29 cellular contexts compared by ENCODE assay signal in genomic region chr10:17548162-17548561, GRCh38.
"Had no signal": no experiment of that assay in that cellular context is flagged by ENCODE, and none has a peak within 500 bp of the region (broad histone marks: within the 10 kb centered on the region; RNA-seq: fewer than 3 reads in every experiment).

No MANE protein-coding gene starts in this region.

- H3K27ac ChIP-seq: esophagus squamous epithelium, heart right ventricle, neutrophil, pancreas, psoas muscle, right atrium auricular region, SK-N-MC, spleen, thoracic aorta, upper lobe of left lung had no signal

- H3K36me3 ChIP-seq: esophagus squamous epithelium, heart right ventricle, neutrophil, pancreas, right atrium auricular region, spleen, thoracic aorta, upper lobe of left lung had no signal

- FAIRE-seq: kidney, pancreas had no signal

- H3K27ac Mint-ChIP-seq: activated B cell treated with CpG ODN at 0.5 μM for 24 hours; activated naive CD8-positive, alpha-beta T cell treated with anti-CD3 and anti-CD28 coated beads, Interleukin-2, amount 10 ng/mL, durations not matched to agents 7 days and 5 days; activated T-helper 2 cell treated with anti-CD3 and anti-CD28 coated beads, Interferon-gamma antibody, Interleukin-2, Interleukin-4, amounts not matched to agents 10 μg/mL and 5 μg/mL and 100 μg/mL, durations not matched to agents 14 hours and 24 hours and 36 hours; natural killer cell; T-helper 17 cell had no signal

- H3K4me1 ChIP-seq: esophagus squamous epithelium, pancreas, psoas muscle, right atrium auricular region had no signal

- H3K27me3 ChIP-seq: esophagus squamous epithelium, heart right ventricle, neutrophil, pancreas, right atrium auricular region, spleen, upper lobe of left lung had no signal

- H3K27me3 Mint-ChIP-seq: activated naive CD8-positive, alpha-beta T cell treated with anti-CD3 and anti-CD28 coated beads, Interleukin-2, amount 10 ng/mL, durations not matched to agents 7 days and 5 days; effector memory CD8-positive, alpha-beta T cell; T-helper 17 cell had no signal

- H3K4me1 Mint-ChIP-seq: activated B cell treated with CpG ODN at 0.5 μM for 24 hours; activated naive CD8-positive, alpha-beta T cell treated with anti-CD3 and anti-CD28 coated beads, Interleukin-2, amount 10 ng/mL, durations not matched to agents 7 days and 5 days had no signal

- ATAC-seq: activated T-cell treated with anti-CD3 and anti-CD28 coated beads, Interleukin-2, amount 50 U/mL, for 4 hours; effector memory CD8-positive, alpha-beta T cell; heart right ventricle; left lobe of liver; natural killer cell; pancreas; psoas muscle; T-helper 17 cell had no signal

- H3K4me3 Mint-ChIP-seq: activated B cell treated with CpG ODN at 0.5 μM for 24 hours; activated naive CD8-positive, alpha-beta T cell treated with anti-CD3 and anti-CD28 coated beads, Interleukin-2, amount 10 ng/mL, durations not matched to agents 7 days and 5 days; activated T-cell treated with anti-CD3 and anti-CD28 coated beads, Interleukin-2, amount 50 U/mL, for 4 hours; effector memory CD8-positive, alpha-beta T cell; natural killer cell; T-helper 17 cell had no signal

- H3K4me3 ChIP-seq: esophagus squamous epithelium, heart right ventricle, lung, pancreas, psoas muscle, right atrium auricular region, SK-N-MC, spleen, thoracic aorta, upper lobe of left lung had no signal

- DNase-seq: activated B cell treated with CpG ODN at 0.5 μM for 24 hours; activated CD4-positive, alpha-beta T cell treated with anti-CD3 and anti-CD28 coated beads for 4 hours; activated CD4-positive, alpha-beta T cell treated with anti-CD3 and anti-CD28 coated beads, Interleukin-2, amount 50 U/mL, for 48 hours; activated CD8-positive, alpha-beta memory T cell treated with anti-CD3 and anti-CD28 coated beads, Interleukin-2, amount 50 U/mL, for 48 hours; activated naive CD4-positive, alpha-beta T cell treated with Interleukin-2 at 50 U/mL for 16 hours; activated naive CD8-positive, alpha-beta T cell treated with anti-CD3 and anti-CD28 coated beads, Interleukin-2, amount 10 ng/mL, durations not matched to agents 7 days and 5 days; activated T-cell treated with anti-CD3 and anti-CD28 coated beads, Interleukin-2, amount 50 U/mL, for 4 hours; aorta; effector memory CD8-positive, alpha-beta T cell; esophagus squamous epithelium; heart right ventricle; kidney; midbrain; natural killer cell; psoas muscle; spleen; stimulated activated CD4-positive, alpha-beta T cell treated with anti-CD3 and anti-CD28 coated beads, Interleukin-4, amount 100 ng/mL, for 1 hour; stimulated activated naive CD4-positive, alpha-beta T cell treated with Interleukin-2 at 50 U/mL for 16 hours; SW 1271; T-helper 17 cell; upper lobe of left lung had no signal

- H3K9me3 ChIP-seq: esophagus squamous epithelium, heart right ventricle, neutrophil, pancreas, psoas muscle, right atrium auricular region, spleen, thoracic aorta, upper lobe of left lung had no signal

- H3K36me3 Mint-ChIP-seq: activated naive CD8-positive, alpha-beta T cell treated with anti-CD3 and anti-CD28 coated beads, Interleukin-2, amount 10 ng/mL, durations not matched to agents 7 days and 5 days; natural killer cell had no signal

- H3K9me3 Mint-ChIP-seq: activated B cell treated with CpG ODN at 0.5 μM for 24 hours; activated naive CD8-positive, alpha-beta T cell treated with anti-CD3 and anti-CD28 coated beads, Interleukin-2, amount 10 ng/mL, durations not matched to agents 7 days and 5 days; activated T-helper 2 cell treated with anti-CD3 and anti-CD28 coated beads, Interferon-gamma antibody, Interleukin-2, Interleukin-4, amounts not matched to agents 10 μg/mL and 5 μg/mL and 100 μg/mL, durations not matched to agents 14 hours and 24 hours and 36 hours; effector memory CD8-positive, alpha-beta T cell; natural killer cell had no signal
